In the genomic region with DNA sequence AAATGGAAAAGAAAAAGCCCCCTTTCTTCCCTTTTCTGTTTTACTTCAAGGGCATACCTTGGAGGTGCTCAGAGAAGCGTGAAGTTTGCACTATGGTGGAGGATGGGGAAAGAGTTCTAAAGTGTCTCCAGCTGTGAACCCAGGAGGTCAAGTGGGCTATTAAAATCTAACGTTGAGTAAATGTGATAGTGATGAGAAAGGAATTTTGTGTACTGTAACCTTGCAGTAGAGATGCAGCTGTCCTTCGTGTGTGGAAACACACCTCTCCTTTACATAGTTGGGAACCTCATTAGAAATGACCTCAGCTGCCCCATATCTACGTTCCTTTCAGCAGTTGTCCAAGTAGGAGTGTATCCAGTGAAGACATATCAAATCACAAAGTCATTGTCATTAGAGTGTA, we compare ENCODE assay signal across 1 cellular context.
TF ChIP-seq lines count a peak whose summit lies in the region.

No MANE protein-coding gene starts in this region.

TF ChIP-seq in GM23338, 12 proteins besides CTCF, POLR2A, EP300 and RAD21 (continued from another document):
- TF ChIP-seq, protein P1, sequence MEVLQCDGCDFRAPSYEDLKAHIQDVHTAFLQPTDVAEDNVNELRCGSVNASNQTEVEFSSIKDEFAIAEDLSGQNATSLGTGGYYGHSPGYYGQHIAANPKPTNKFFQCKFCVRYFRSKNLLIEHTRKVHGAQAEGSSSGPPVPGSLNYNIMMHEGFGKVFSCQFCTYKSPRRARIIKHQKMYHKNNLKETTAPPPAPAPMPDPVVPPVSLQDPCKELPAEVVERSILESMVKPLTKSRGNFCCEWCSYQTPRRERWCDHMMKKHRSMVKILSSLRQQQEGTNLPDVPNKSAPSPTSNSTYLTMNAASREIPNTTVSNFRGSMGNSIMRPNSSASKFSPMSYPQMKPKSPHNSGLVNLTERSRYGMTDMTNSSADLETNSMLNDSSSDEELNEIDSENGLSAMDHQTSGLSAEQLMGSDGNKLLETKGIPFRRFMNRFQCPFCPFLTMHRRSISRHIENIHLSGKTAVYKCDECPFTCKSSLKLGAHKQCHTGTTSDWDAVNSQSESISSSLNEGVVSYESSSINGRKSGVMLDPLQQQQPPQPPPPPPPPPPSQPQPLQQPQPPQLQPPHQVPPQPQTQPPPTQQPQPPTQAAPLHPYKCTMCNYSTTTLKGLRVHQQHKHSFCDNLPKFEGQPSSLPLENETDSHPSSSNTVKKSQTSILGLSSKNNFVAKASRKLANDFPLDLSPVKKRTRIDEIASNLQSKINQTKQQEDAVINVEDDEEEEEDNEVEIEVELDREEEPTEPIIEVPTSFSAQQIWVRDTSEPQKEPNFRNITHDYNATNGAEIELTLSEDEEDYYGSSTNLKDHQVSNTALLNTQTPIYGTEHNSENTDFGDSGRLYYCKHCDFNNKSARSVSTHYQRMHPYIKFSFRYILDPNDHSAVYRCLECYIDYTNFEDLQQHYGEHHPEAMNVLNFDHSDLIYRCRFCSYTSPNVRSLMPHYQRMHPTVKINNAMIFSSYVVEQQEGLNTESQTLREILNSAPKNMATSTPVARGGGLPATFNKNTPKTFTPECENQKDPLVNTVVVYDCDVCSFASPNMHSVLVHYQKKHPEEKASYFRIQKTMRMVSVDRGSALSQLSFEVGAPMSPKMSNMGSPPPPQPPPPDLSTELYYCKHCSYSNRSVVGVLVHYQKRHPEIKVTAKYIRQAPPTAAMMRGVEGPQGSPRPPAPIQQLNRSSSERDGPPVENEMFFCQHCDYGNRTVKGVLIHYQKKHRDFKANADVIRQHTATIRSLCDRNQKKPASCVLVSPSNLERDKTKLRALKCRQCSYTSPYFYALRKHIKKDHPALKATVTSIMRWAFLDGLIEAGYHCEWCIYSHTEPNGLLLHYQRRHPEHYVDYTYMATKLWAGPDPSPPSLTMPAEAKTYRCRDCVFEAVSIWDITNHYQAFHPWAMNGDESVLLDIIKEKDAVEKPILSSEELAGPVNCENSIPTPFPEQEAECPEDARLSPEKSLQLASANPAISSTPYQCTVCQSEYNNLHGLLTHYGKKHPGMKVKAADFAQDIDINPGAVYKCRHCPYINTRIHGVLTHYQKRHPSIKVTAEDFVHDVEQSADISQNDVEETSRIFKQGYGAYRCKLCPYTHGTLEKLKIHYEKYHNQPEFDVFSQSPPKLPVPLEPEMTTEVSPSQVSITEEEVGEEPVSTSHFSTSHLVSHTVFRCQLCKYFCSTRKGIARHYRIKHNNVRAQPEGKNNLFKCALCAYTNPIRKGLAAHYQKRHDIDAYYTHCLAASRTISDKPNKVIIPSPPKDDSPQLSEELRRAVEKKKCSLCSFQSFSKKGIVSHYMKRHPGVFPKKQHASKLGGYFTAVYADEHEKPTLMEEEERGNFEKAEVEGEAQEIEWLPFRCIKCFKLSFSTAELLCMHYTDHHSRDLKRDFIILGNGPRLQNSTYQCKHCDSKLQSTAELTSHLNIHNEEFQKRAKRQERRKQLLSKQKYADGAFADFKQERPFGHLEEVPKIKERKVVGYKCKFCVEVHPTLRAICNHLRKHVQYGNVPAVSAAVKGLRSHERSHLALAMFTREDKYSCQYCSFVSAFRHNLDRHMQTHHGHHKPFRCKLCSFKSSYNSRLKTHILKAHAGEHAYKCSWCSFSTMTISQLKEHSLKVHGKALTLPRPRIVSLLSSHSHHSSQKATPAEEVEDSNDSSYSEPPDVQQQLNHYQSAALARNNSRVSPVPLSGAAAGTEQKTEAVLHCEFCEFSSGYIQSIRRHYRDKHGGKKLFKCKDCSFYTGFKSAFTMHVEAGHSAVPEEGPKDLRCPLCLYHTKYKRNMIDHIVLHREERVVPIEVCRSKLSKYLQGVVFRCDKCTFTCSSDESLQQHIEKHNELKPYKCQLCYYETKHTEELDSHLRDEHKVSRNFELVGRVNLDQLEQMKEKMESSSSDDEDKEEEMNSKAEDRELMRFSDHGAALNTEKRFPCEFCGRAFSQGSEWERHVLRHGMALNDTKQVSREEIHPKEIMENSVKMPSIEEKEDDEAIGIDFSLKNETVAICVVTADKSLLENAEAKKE (CRISPR knock-in tag; IDR thresholded peaks at IDR 0.05): no peak
- TF ChIP-seq ZNF114 (CRISPR knock-in tag; IDR thresholded peaks at IDR 0.05) (no peak), CREB1 (CRISPR knock-in tag; IDR thresholded peaks at IDR 0.05; ENCODE audit: low read depth) (no peak), ZNF331 (CRISPR knock-in tag; IDR thresholded peaks at IDR 0.05; ENCODE audit: low read depth) (no peak), EZH2 (IDR thresholded peaks at IDR 0.05; ENCODE audit: low read depth, unreplicated experiment) (no peak), STAT1 (IDR thresholded peaks at IDR 0.05; ENCODE audit: unreplicated experiment) (no peak), POLR2AphosphoS5 (IDR thresholded peaks at IDR 0.05; ENCODE audit: low read depth) (no peak), JUNB (IDR thresholded peaks at IDR 0.05; ENCODE audit: unreplicated experiment) (no peak)
- TF ChIP-seq, protein P2, sequence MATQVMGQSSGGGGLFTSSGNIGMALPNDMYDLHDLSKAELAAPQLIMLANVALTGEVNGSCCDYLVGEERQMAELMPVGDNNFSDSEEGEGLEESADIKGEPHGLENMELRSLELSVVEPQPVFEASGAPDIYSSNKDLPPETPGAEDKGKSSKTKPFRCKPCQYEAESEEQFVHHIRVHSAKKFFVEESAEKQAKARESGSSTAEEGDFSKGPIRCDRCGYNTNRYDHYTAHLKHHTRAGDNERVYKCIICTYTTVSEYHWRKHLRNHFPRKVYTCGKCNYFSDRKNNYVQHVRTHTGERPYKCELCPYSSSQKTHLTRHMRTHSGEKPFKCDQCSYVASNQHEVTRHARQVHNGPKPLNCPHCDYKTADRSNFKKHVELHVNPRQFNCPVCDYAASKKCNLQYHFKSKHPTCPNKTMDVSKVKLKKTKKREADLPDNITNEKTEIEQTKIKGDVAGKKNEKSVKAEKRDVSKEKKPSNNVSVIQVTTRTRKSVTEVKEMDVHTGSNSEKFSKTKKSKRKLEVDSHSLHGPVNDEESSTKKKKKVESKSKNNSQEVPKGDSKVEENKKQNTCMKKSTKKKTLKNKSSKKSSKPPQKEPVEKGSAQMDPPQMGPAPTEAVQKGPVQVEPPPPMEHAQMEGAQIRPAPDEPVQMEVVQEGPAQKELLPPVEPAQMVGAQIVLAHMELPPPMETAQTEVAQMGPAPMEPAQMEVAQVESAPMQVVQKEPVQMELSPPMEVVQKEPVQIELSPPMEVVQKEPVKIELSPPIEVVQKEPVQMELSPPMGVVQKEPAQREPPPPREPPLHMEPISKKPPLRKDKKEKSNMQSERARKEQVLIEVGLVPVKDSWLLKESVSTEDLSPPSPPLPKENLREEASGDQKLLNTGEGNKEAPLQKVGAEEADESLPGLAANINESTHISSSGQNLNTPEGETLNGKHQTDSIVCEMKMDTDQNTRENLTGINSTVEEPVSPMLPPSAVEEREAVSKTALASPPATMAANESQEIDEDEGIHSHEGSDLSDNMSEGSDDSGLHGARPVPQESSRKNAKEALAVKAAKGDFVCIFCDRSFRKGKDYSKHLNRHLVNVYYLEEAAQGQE (IDR thresholded peaks at IDR 0.05; ENCODE audit: unreplicated experiment): no peak
